25 cellular contexts compared by ENCODE assay signal in the genomic region with DNA sequence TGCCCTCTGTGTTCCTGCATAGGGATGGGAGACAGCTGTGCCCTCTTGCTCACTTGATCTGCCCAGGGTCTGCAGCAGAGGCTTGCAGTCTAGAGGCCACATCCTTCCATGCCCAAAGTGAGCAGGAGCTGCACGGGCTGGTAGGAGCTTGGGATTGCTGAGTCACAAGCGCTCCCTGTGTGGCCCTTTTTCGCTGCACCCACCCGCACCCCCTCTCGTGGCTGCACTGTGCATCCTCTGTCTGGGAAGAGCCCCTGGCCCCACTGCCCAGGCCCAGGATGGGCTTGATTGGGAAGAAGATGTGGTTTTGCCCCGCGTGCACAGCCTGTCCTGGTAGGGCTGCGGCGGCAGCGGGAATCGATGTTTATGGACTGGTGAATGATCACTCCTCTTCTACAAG.
DNase-seq lines count a peak whose midpoint lies in the region; ATAC-seq, FAIRE-seq and TF ChIP-seq lines count a peak whose summit lies in the region.
"Had no signal": no experiment of that assay in that cellular context is flagged by ENCODE, and none has a peak within 500 bp of the region (broad histone marks: within the 10 kb centered on the region; RNA-seq: fewer than 3 reads in every experiment).

No MANE protein-coding gene starts in this region.

- TF ChIP-seq CTCF in left ventricle myocardium inferior (IDR thresholded peaks at IDR 0.05; ENCODE audit: borderline replicate concordance) (no peak), astrocyte (IDR thresholded peaks at IDR 0.05; ENCODE audit: insufficient read depth, low read depth, low read length) (no peak), neural progenitor cell (IDR thresholded peaks at IDR 0.05) (peak; percentile 9), RWPE1 (conservative IDR thresholded peaks at IDR 0.05; ENCODE audit: low read depth) (no peak)

- no peak for ATAC-seq in Right ventricle myocardium superior (ENCODE audit: poor library complexity)
- no peak for ATAC-seq in GM18861 (IDR thresholded peaks at IDR 0.05; ENCODE audit: unreplicated experiment)
- ATAC-seq in naive thymus-derived CD4-positive, alpha-beta T cell, result no peak
- ATAC-seq: CD8-positive, alpha-beta T cell had no signal

- H3K4me2 ChIP-seq in astrocyte (ENCODE audit: low read length), result no peak overlapping the region
- no peak overlapping the region for H3K4me2 ChIP-seq in neural progenitor cell

- no peaks in the 10 kb centered on the region for H3K9me3 Mint-ChIP-seq in astrocyte (ENCODE audit: unreplicated experiment)
- H3K9me3 Mint-ChIP-seq in neural progenitor cell, result peaks cover 1% of the 10 kb centered on the region
- no peaks in the 10 kb centered on the region for H3K9me3 Mint-ChIP-seq in naive thymus-derived CD4-positive, alpha-beta T cell
- H3K9me3 Mint-ChIP-seq: CD8-positive, alpha-beta T cell had no signal

- intact Hi-C loops in left ventricle myocardium inferior (cut with micrococcal nuclease) (no loop called here), Right ventricle myocardium superior (cut with DNase I) (no loop called here)
- intact Hi-C loops in naive thymus-derived CD4-positive, alpha-beta T cell (cut with micrococcal nuclease), result no loop called here

- H3K4me1 Mint-ChIP-seq in astrocyte (ENCODE audit: low read depth, unreplicated experiment), result peaks cover 8% of the 10 kb centered on the region
- peaks cover 48% of the 10 kb centered on the region for H3K4me1 Mint-ChIP-seq in neural progenitor cell
- no peaks in the 10 kb centered on the region for H3K4me1 Mint-ChIP-seq in naive thymus-derived CD4-positive, alpha-beta T cell

- no peaks in the 10 kb centered on the region for H3F3A ChIP-seq in neural progenitor cell (ENCODE audit: low read depth)

- FAIRE-seq in astrocyte (lab: Jason Lieb, UNC) (no peak), GM19239 (lab: Jason Lieb, UNC) (no peak)
- FAIRE-seq: GM12892, H54 had no signal

- POLR2A ChIA-PET in naive thymus-derived CD4-positive, alpha-beta T cell (lab: Charles Lee), result no interaction called here
- POLR2A ChIA-PET in RWPE1 (lab: Yijun Ruan, JAX; ENCODE audit: low non-redundant PET), result no interaction called here

- H2AFZ ChIP-seq in astrocyte (ENCODE audit: low read depth, low read length), result no peak overlapping the region
- H2AFZ ChIP-seq in neural progenitor cell (replicated peaks), result no peak overlapping the region

- no peak for DNase-seq in left ventricle myocardium inferior
- DNase-seq in Right ventricle myocardium superior, result no peak
- no peak for DNase-seq in astrocyte (ENCODE audit: low read depth)
- DNase-seq in neural progenitor cell (ENCODE audit: low spot score), result peak; percentile 36
- DNase-seq in GM19239 (ENCODE audit: insufficient read length, low spot score), result no peak
- no peak for DNase-seq in naive thymus-derived CD4-positive, alpha-beta T cell
- no peak for DNase-seq in RWPE1 (ENCODE audit: low spot score)
- DNase-seq: ACHN; AML-193; C1 segment of cervical spinal cord; CD8-positive, alpha-beta T cell; DND-41; KG1; NCI-H1092; NCI-H1436 treated with DMSO at 0.1 percent for 48 hours; NCI-H1930; NCI-H2171; NCI-H524 treated with DMSO at 0.1 percent for 48 hours; NCI-H82; Peyer's patch had no signal

- H3K9me3 ChIP-seq in left ventricle myocardium inferior (replicated peaks) (no peaks in the 10 kb centered on the region), astrocyte (ENCODE audit: insufficient read depth, low read depth, low read length) (no peaks in the 10 kb centered on the region), neural progenitor cell (ENCODE audit: low read depth) (no peaks in the 10 kb centered on the region)
- H3K9me3 ChIP-seq in naive thymus-derived CD4-positive, alpha-beta T cell (ENCODE audit: control insufficient read depth in 2 of 3, low read length in 3 of 3), result no peaks in the 10 kb centered on the region
- H3K9me3 ChIP-seq: Peyer's patch had no signal

- H3K4me3 Mint-ChIP-seq in astrocyte (ENCODE audit: unreplicated experiment), result no peak overlapping the region
- no peak overlapping the region for H3K4me3 Mint-ChIP-seq in neural progenitor cell
- H3K4me3 Mint-ChIP-seq in naive thymus-derived CD4-positive, alpha-beta T cell, result no peak overlapping the region
- H3K4me3 Mint-ChIP-seq: CD8-positive, alpha-beta T cell had no signal

- H3K4me3 ChIP-seq in left ventricle myocardium inferior (no peak overlapping the region), astrocyte (ENCODE audit: insufficient read depth, low read depth, low read length) (no peak overlapping the region), neural progenitor cell (no peak overlapping the region)
- H3K4me3 ChIP-seq in naive thymus-derived CD4-positive, alpha-beta T cell (ENCODE audit: low read length), result no peak overlapping the region
- H3K4me3 ChIP-seq: Peyer's patch had no signal

- CTCF ChIA-PET in naive thymus-derived CD4-positive, alpha-beta T cell (lab: Charles Lee), result no interaction called here
- CTCF ChIA-PET in RWPE1 (lab: Yijun Ruan, JAX), result no interaction called here

- peak overlapping the region; percentile 81 for H3K27ac Mint-ChIP-seq in astrocyte (ENCODE audit: unreplicated experiment)
- H3K27ac Mint-ChIP-seq in neural progenitor cell, result no peak overlapping the region
- H3K27ac Mint-ChIP-seq in naive thymus-derived CD4-positive, alpha-beta T cell, result no peak overlapping the region
- H3K27ac Mint-ChIP-seq: CD8-positive, alpha-beta T cell had no signal

- H3K36me3 Mint-ChIP-seq in astrocyte (ENCODE audit: low read depth, unreplicated experiment), result peaks cover 2% of the 10 kb centered on the region
- no peaks in the 10 kb centered on the region for H3K36me3 Mint-ChIP-seq in neural progenitor cell
- H3K36me3 Mint-ChIP-seq in naive thymus-derived CD4-positive, alpha-beta T cell, result no peaks in the 10 kb centered on the region
- H3K36me3 Mint-ChIP-seq: CD8-positive, alpha-beta T cell had no signal

- H3K27me3 ChIP-seq in left ventricle myocardium inferior (ENCODE audit: low read depth) (no peaks in the 10 kb centered on the region), astrocyte (ENCODE audit: insufficient read depth, low read length) (no peaks in the 10 kb centered on the region), neural progenitor cell (no peaks in the 10 kb centered on the region)
- no peaks in the 10 kb centered on the region for H3K27me3 ChIP-seq in naive thymus-derived CD4-positive, alpha-beta T cell (ENCODE audit: control insufficient read depth in 2 of 2, insufficient read depth in 2 of 2, low read length in 2 of 2)
- H3K27me3 ChIP-seq: Peyer's patch had no signal

- H4K20me1 ChIP-seq in astrocyte (ENCODE audit: insufficient read depth, low read length) (peaks cover 85% of the 10 kb centered on the region), neural progenitor cell (ENCODE audit: low read depth) (no peaks in the 10 kb centered on the region)

- H3K36me3 ChIP-seq in left ventricle myocardium inferior (peaks cover 3% of the 10 kb centered on the region), astrocyte (ENCODE audit: insufficient read depth, low read length) (no peaks in the 10 kb centered on the region), neural progenitor cell (no peaks in the 10 kb centered on the region)
- H3K36me3 ChIP-seq in naive thymus-derived CD4-positive, alpha-beta T cell (ENCODE audit: control insufficient read depth in 2 of 3, insufficient read depth in 3 of 3, low read length in 3 of 3), result no peaks in the 10 kb centered on the region
- H3K36me3 ChIP-seq: Peyer's patch had no signal

- H3K4me1 ChIP-seq in left ventricle myocardium inferior (peaks cover 85% of the 10 kb centered on the region), astrocyte (ENCODE audit: insufficient read depth, low read length) (peaks cover 21% of the 10 kb centered on the region), neural progenitor cell (peaks cover 8% of the 10 kb centered on the region)
- no peaks in the 10 kb centered on the region for H3K4me1 ChIP-seq in naive thymus-derived CD4-positive, alpha-beta T cell (ENCODE audit: control insufficient read depth in 2 of 2, insufficient read depth in 2 of 2, low read length in 2 of 2)
- H3K4me1 ChIP-seq: Peyer's patch had no signal

- H3K9ac ChIP-seq in astrocyte (ENCODE audit: low read length), result no peak overlapping the region
- no peak overlapping the region for H3K9ac ChIP-seq in neural progenitor cell

- H3K27ac ChIP-seq in left ventricle myocardium inferior (replicated peaks) (peak overlapping the region; percentile 19), astrocyte (ENCODE audit: low read depth, low read length) (no peak overlapping the region), neural progenitor cell (no peak overlapping the region), RWPE1 (no peak overlapping the region)
- H3K27ac ChIP-seq in naive thymus-derived CD4-positive, alpha-beta T cell (ENCODE audit: low read depth, low read length), result no peak overlapping the region
- H3K27ac ChIP-seq: 22Rv1, HL-60, Peyer's patch had no signal

- H3K79me2 ChIP-seq in astrocyte (ENCODE audit: insufficient read depth, low read length) (no peaks in the 10 kb centered on the region), neural progenitor cell (ENCODE audit: low read depth) (no peaks in the 10 kb centered on the region)

- H3K27me3 Mint-ChIP-seq in astrocyte (ENCODE audit: low read depth, unreplicated experiment) (peaks cover 36% of the 10 kb centered on the region), neural progenitor cell (ENCODE audit: insufficient read depth, low read depth) (peaks cover 7% of the 10 kb centered on the region)
- peaks cover 0 to 19% (median 4%) of the 10 kb centered on the region in 5 donors for H3K27me3 Mint-ChIP-seq in naive thymus-derived CD4-positive, alpha-beta T cell
